In genomic region chr3:129263161-129263910, GRCh38 we compare ENCODE assay signal across 28 cellular contexts. TPM values are rescaled to one million over a fixed set of nuclear protein-coding genes. Genes with fewer than 3 reads are reported as not detected.
DNase-seq lines count a peak whose midpoint lies in the region; ATAC-seq and TF ChIP-seq lines count a peak whose summit lies in the region.
"Had no signal": no experiment of that assay in that cellular context is flagged by ENCODE, and none has a peak within 500 bp of the region (broad histone marks: within the 10 kb centered on the region; RNA-seq: fewer than 3 reads in every experiment).

No MANE protein-coding gene starts in this region.

- H3K27me3 Mint-ChIP-seq in T-helper 1 cell treated with Interleukin-12 subunit alpha and Interleukin-12 subunit beta and Interleukin-4 antibody, amounts not matched to agents 30 μg/mL and 1 μg/mL, for 36 hours (ENCODE audit: low read depth), result no peaks in the 10 kb centered on the region
- no peaks in the 10 kb centered on the region for H3K27me3 Mint-ChIP-seq in activated naive CD8-positive, alpha-beta T cell treated with anti-CD3 and anti-CD28 coated beads for 36 hours
- no peaks in the 10 kb centered on the region for H3K27me3 Mint-ChIP-seq in activated naive CD8-positive, alpha-beta T cell treated with anti-CD3 and anti-CD28 coated beads, Interleukin-2, amount 50 U/mL, for 24 hours
- no peaks in the 10 kb centered on the region for H3K27me3 Mint-ChIP-seq in T-helper 17 cell
- H3K27me3 Mint-ChIP-seq in activated T-helper 17 cell treated with anti-CD3 and anti-CD28 coated beads, Interleukin-2, amount 50 U/mL, for 72 hours, result no peaks in the 10 kb centered on the region
- H3K27me3 Mint-ChIP-seq: naive thymus-derived CD8-positive, alpha-beta T cell had no signal

- H3K4me1 Mint-ChIP-seq in T-helper 1 cell treated with Interleukin-12 subunit alpha and Interleukin-12 subunit beta and Interleukin-4 antibody, amounts not matched to agents 30 μg/mL and 1 μg/mL, for 36 hours (ENCODE audit: low read depth), result peaks cover 2% of the 10 kb centered on the region
- H3K4me1 Mint-ChIP-seq in activated naive CD8-positive, alpha-beta T cell treated with anti-CD3 and anti-CD28 coated beads for 36 hours, result peaks cover 2% of the 10 kb centered on the region
- no peaks in the 10 kb centered on the region for H3K4me1 Mint-ChIP-seq in activated naive CD8-positive, alpha-beta T cell treated with anti-CD3 and anti-CD28 coated beads, Interleukin-2, amount 50 U/mL, for 24 hours
- peaks cover 12% of the 10 kb centered on the region for H3K4me1 Mint-ChIP-seq in T-helper 17 cell
- no peaks in the 10 kb centered on the region for H3K4me1 Mint-ChIP-seq in activated T-helper 17 cell treated with anti-CD3 and anti-CD28 coated beads, Interleukin-2, amount 50 U/mL, for 72 hours

- H3K4me1 ChIP-seq in suprapubic skin, result no peaks in the 10 kb centered on the region
- H3K4me1 ChIP-seq: colonic mucosa, lower lobe of right lung had no signal

- H3K27ac ChIP-seq in suprapubic skin, result no peak overlapping the region
- H3K27ac ChIP-seq: cardiac muscle cell, colonic mucosa, epithelial cell of prostate, HL-60, lower lobe of right lung, thoracic aorta had no signal

- H3K36me3 Mint-ChIP-seq in T-helper 1 cell treated with Interleukin-12 subunit alpha and Interleukin-12 subunit beta and Interleukin-4 antibody, amounts not matched to agents 30 μg/mL and 1 μg/mL, for 36 hours (ENCODE audit: low read depth), result peaks cover 51% of the 10 kb centered on the region
- H3K36me3 Mint-ChIP-seq in activated naive CD8-positive, alpha-beta T cell treated with anti-CD3 and anti-CD28 coated beads for 36 hours, result peaks cover 22% of the 10 kb centered on the region
- peaks cover 55% of the 10 kb centered on the region for H3K36me3 Mint-ChIP-seq in activated naive CD8-positive, alpha-beta T cell treated with anti-CD3 and anti-CD28 coated beads, Interleukin-2, amount 50 U/mL, for 24 hours (ENCODE audit: low read depth)
- H3K36me3 Mint-ChIP-seq in T-helper 17 cell (ENCODE audit: low read depth), result peaks cover 23% of the 10 kb centered on the region
- peaks cover 97% of the 10 kb centered on the region for H3K36me3 Mint-ChIP-seq in activated T-helper 17 cell treated with anti-CD3 and anti-CD28 coated beads, Interleukin-2, amount 50 U/mL, for 72 hours (ENCODE audit: low read depth)

- DNase-seq in T-helper 1 cell (no peak), T-helper 17 cell (no peak), suprapubic skin (ENCODE audit: low spot score in 2 of 2) (peak; percentile 40 to 60), SW 1271 (lab: John Stamatoyannopoulos, UW) (no peak)
- DNase-seq in activated naive CD8-positive, alpha-beta T cell treated with anti-CD3 and anti-CD28 coated beads for 36 hours, result no peak
- no peak for DNase-seq in activated naive CD8-positive, alpha-beta T cell treated with anti-CD3 and anti-CD28 coated beads, Interleukin-2, amount 50 U/mL, for 24 hours
- DNase-seq: activated CD8-positive, alpha-beta memory T cell treated with anti-CD3 and anti-CD28 coated beads for 24 hours; activated T-cell treated with anti-CD3 and anti-CD28 coated beads, Interleukin-2, amount 50 U/mL, for 48 hours; colonic mucosa; effector CD8-positive, alpha-beta T cell; EL; hypothalamus; KG1; lower lobe of right lung; MG63; naive thymus-derived CD8-positive, alpha-beta T cell; NCI-H1105; NCI-H1930; NCI-H526; occipital lobe; stimulated activated naive CD4-positive, alpha-beta T cell; T-helper 2 cell had no signal

- H3K9me3 Mint-ChIP-seq in T-helper 1 cell treated with Interleukin-12 subunit alpha and Interleukin-12 subunit beta and Interleukin-4 antibody, amounts not matched to agents 30 μg/mL and 1 μg/mL, for 36 hours, result no peaks in the 10 kb centered on the region
- H3K9me3 Mint-ChIP-seq in activated naive CD8-positive, alpha-beta T cell treated with anti-CD3 and anti-CD28 coated beads for 36 hours, result no peaks in the 10 kb centered on the region
- H3K9me3 Mint-ChIP-seq in activated naive CD8-positive, alpha-beta T cell treated with anti-CD3 and anti-CD28 coated beads, Interleukin-2, amount 50 U/mL, for 24 hours, result no peaks in the 10 kb centered on the region
- no peaks in the 10 kb centered on the region for H3K9me3 Mint-ChIP-seq in activated T-helper 17 cell treated with anti-CD3 and anti-CD28 coated beads, Interleukin-2, amount 50 U/mL, for 72 hours
- H3K9me3 Mint-ChIP-seq: naive thymus-derived CD8-positive, alpha-beta T cell had no signal

- no peak for TF ChIP-seq POLR2A in suprapubic skin (IDR thresholded peaks at IDR 0.05)

- TF ChIP-seq EP300 in suprapubic skin (IDR thresholded peaks at IDR 0.05), result no peak

- ATAC-seq in activated naive CD8-positive, alpha-beta T cell treated with anti-CD3 and anti-CD28 coated beads, Interleukin-2, amount 50 U/mL, for 24 hours, result no peak
- ATAC-seq in T-helper 17 cell, result no peak
- no peak for ATAC-seq in activated T-helper 17 cell treated with anti-CD3 and anti-CD28 coated beads, Interleukin-2, amount 50 U/mL, for 72 hours (replicated peaks)
- ATAC-seq: lower lobe of right lung; naive thymus-derived CD8-positive, alpha-beta T cell had no signal

- H3K36me3 ChIP-seq in suprapubic skin, result peaks cover 99% of the 10 kb centered on the region

- no peak for TF ChIP-seq CTCF in suprapubic skin (IDR thresholded peaks at IDR 0.05)

- WGBS in suprapubic skin, result 82% methylated on average over 6 of the region's 6 CpGs

- no peak overlapping the region for H3K4me3 ChIP-seq in suprapubic skin
- H3K4me3 ChIP-seq: cardiac muscle cell, colonic mucosa, lower lobe of right lung, MG63, thoracic aorta had no signal

- H3K9me3 ChIP-seq in T-helper 17 cell (ENCODE audit: control insufficient read depth, low read length, poor library complexity, severe bottlenecking) (no peaks in the 10 kb centered on the region), suprapubic skin (no peaks in the 10 kb centered on the region)
- H3K9me3 ChIP-seq: colonic mucosa, lower lobe of right lung, MG63, thoracic aorta had no signal

- no peak overlapping the region for H3K4me3 Mint-ChIP-seq in T-helper 1 cell treated with Interleukin-12 subunit alpha and Interleukin-12 subunit beta and Interleukin-4 antibody, amounts not matched to agents 30 μg/mL and 1 μg/mL, for 36 hours
- H3K4me3 Mint-ChIP-seq in activated naive CD8-positive, alpha-beta T cell treated with anti-CD3 and anti-CD28 coated beads for 36 hours, result no peak overlapping the region
- H3K4me3 Mint-ChIP-seq in activated naive CD8-positive, alpha-beta T cell treated with anti-CD3 and anti-CD28 coated beads, Interleukin-2, amount 50 U/mL, for 24 hours, result no peak overlapping the region
- H3K4me3 Mint-ChIP-seq in T-helper 17 cell, result peak overlapping the region; percentile 61
- no peak overlapping the region for H3K4me3 Mint-ChIP-seq in activated T-helper 17 cell treated with anti-CD3 and anti-CD28 coated beads, Interleukin-2, amount 50 U/mL, for 72 hours
- H3K4me3 Mint-ChIP-seq: naive thymus-derived CD8-positive, alpha-beta T cell had no signal

- no peaks in the 10 kb centered on the region for H3K27me3 ChIP-seq in suprapubic skin
- H3K27me3 ChIP-seq: cardiac muscle cell, colonic mucosa, MG63 had no signal

- H3K27ac Mint-ChIP-seq in T-helper 1 cell treated with Interleukin-12 subunit alpha and Interleukin-12 subunit beta and Interleukin-4 antibody, amounts not matched to agents 30 μg/mL and 1 μg/mL, for 36 hours, result peak overlapping the region; percentile 3
- peak overlapping the region; percentile 65 for H3K27ac Mint-ChIP-seq in activated naive CD8-positive, alpha-beta T cell treated with anti-CD3 and anti-CD28 coated beads for 36 hours
- H3K27ac Mint-ChIP-seq in activated naive CD8-positive, alpha-beta T cell treated with anti-CD3 and anti-CD28 coated beads, Interleukin-2, amount 50 U/mL, for 24 hours, result no peak overlapping the region
- H3K27ac Mint-ChIP-seq in T-helper 17 cell, result peak overlapping the region; percentile 93
- H3K27ac Mint-ChIP-seq in activated T-helper 17 cell treated with anti-CD3 and anti-CD28 coated beads, Interleukin-2, amount 50 U/mL, for 72 hours, result no peak overlapping the region

RNA-seq across cellular contexts. Expression of gene COPG1, which starts 13.9 kb away (rescaled TPM):
- total RNA-seq in activated naive CD8-positive, alpha-beta T cell treated with anti-CD3 and anti-CD28 coated beads for 36 hours, result 100 to 1,000 TPM; 128 to 132 TPM
- total RNA-seq in T-helper 17 cell (100 to 1,000 TPM; 101 to 102 TPM), suprapubic skin (10 to 100 TPM; 77.1 to 95.3 (median 88.6) TPM)
- 100 to 1,000 TPM; 150 to 157 TPM for total RNA-seq in activated T-helper 17 cell treated with anti-CD3 and anti-CD28 coated beads, Interleukin-2, amount 50 U/mL, for 72 hours

RNA-seq across cellular contexts. Expression of gene HMCES, which starts 15.3 kb away (rescaled TPM):
- 10 to 100 TPM; 83.6 to 83.7 TPM for total RNA-seq in activated naive CD8-positive, alpha-beta T cell treated with anti-CD3 and anti-CD28 coated beads for 36 hours
- total RNA-seq in T-helper 17 cell, result 10 to 100 TPM; 48.2 to 55.3 TPM
- 10 to 100 TPM; 25.1 to 34.5 (median 32.7) TPM for total RNA-seq in suprapubic skin
- total RNA-seq in activated T-helper 17 cell treated with anti-CD3 and anti-CD28 coated beads, Interleukin-2, amount 50 U/mL, for 72 hours, result 10 to 100 TPM; 52.5 to 55.3 TPM

Comparison
In these comparisons a context has a peak if more than half of its experiments do, and no peak if none do; other contexts are left out.
1. H3K27ac Mint-ChIP-seq: peak in T-helper 1 cell treated with Interleukin-12 subunit alpha and Interleukin-12 subunit beta and Interleukin-4 antibody, amounts not matched to agents 30 μg/mL and 1 μg/mL, for 36 hours (single experiment), activated naive CD8-positive, alpha-beta T cell treated with anti-CD3 and anti-CD28 coated beads for 36 hours (single experiment) and T-helper 17 cell (single experiment); none in activated naive CD8-positive, alpha-beta T cell treated with anti-CD3 and anti-CD28 coated beads, Interleukin-2, amount 50 U/mL, for 24 hours (single experiment) and activated T-helper 17 cell treated with anti-CD3 and anti-CD28 coated beads, Interleukin-2, amount 50 U/mL, for 72 hours (single experiment).
2. DNase-seq: peak in suprapubic skin (2 of 2); none in T-helper 1 cell (0 of 5), activated naive CD8-positive, alpha-beta T cell treated with anti-CD3 and anti-CD28 coated beads for 36 hours (single experiment), activated naive CD8-positive, alpha-beta T cell treated with anti-CD3 and anti-CD28 coated beads, Interleukin-2, amount 50 U/mL, for 24 hours (single experiment), T-helper 17 cell (0 of 3) and SW 1271 (0 of 2).